Comparison of ENCODE assay signal across 8 cellular contexts in the genomic region with DNA sequence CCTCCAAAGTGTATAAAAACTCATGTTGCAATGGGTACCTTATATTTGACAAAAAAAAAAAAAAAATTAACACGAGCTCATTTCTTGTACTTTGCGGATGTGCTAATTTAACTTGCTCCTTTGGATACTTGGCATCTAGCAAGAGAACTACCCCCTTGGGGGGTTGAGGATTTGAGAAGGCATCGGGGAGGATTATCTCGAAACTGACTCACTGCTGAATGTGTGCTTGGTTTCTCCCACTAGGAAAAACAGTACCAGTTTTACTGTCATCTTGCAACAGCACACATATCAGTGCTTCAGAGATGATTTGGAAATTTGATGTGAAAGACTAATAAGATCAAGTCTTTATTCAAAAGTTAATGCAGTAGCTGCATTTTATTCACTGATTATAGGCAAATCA. TPM values are rescaled to one million over a fixed set of nuclear protein-coding genes. Genes with fewer than 3 reads are reported as not detected.
DNase-seq lines count a peak whose midpoint lies in the region; ATAC-seq and TF ChIP-seq lines count a peak whose summit lies in the region.

No MANE protein-coding gene starts in this region.

- peak; percentile 56 for DNase-seq in D341Med (ENCODE audit: low spot score)
- peak; percentile 16 for DNase-seq in NB4 (ENCODE audit: low read depth)
- peak; percentile 61 for DNase-seq in neural progenitor cell (ENCODE audit: low spot score)
- no peak for DNase-seq in NCI-H128 (lab: John Stamatoyannopoulos, UW; ENCODE audit: unreplicated experiment)
- DNase-seq in Ammon's horn (ENCODE audit: low spot score) = no peak
- DNase-seq in activated gamma-delta T cell treated with Interleukin-2 at 50 U/mL for 16 hours = no peak

- H3K9ac ChIP-seq in duodenal mucosa (ENCODE audit: low read depth in 1 of 2, low read length in 2 of 2) (peak overlapping the region in 1 of 2 donors; percentile 88), neural progenitor cell (peak overlapping the region; percentile 29)

- H3K4me1 Mint-ChIP-seq in neural progenitor cell = peaks cover 14% of the 10 kb centered on the region

- no peak for TF ChIP-seq CTCF in NB4 (IDR thresholded peaks at IDR 0.05; ENCODE audit: low read depth, low read length)
- no peak for TF ChIP-seq CTCF in neural progenitor cell (IDR thresholded peaks at IDR 0.05)

- H3K9me3 ChIP-seq in duodenal mucosa (ENCODE audit: control insufficient read depth in 1 of 2, low read length in 2 of 2) = no peaks in the 10 kb centered on the region
- H3K9me3 ChIP-seq in neural progenitor cell (ENCODE audit: low read depth) = no peaks in the 10 kb centered on the region

- H3K4me1 ChIP-seq in duodenal mucosa (ENCODE audit: control insufficient read depth in 1 of 2, insufficient read depth in 2 of 2, low read length in 2 of 2) (peaks cover 4 to 7% of the 10 kb centered on the region in 2 donors), neural progenitor cell (peaks cover 12% of the 10 kb centered on the region)

- H3K79me2 ChIP-seq in neural progenitor cell (ENCODE audit: low read depth) = peaks cover 15% of the 10 kb centered on the region

- H3K27ac ChIP-seq in duodenal mucosa (ENCODE audit: low read depth, low read length) (no peak overlapping the region), neural progenitor cell (no peak overlapping the region)

- H3K27me3 ChIP-seq in duodenal mucosa (ENCODE audit: control insufficient read depth in 1 of 2, insufficient read depth in 2 of 2, low read length in 2 of 2) (no peaks in the 10 kb centered on the region), neural progenitor cell (no peaks in the 10 kb centered on the region)

- no peak for TF ChIP-seq POLR2A in NB4 (IDR thresholded peaks at IDR 0.05; ENCODE audit: extremely low read depth, insufficient read length)

- no peaks in the 10 kb centered on the region for H3K9me3 Mint-ChIP-seq in neural progenitor cell

- H4K20me1 ChIP-seq in neural progenitor cell (ENCODE audit: low read depth) = no peaks in the 10 kb centered on the region

- no peak overlapping the region for H3K27ac Mint-ChIP-seq in neural progenitor cell

- no peaks in the 10 kb centered on the region for H3K27me3 Mint-ChIP-seq in neural progenitor cell (ENCODE audit: insufficient read depth, low read depth)

- H3K4me2 ChIP-seq in neural progenitor cell = peak overlapping the region; percentile 97

- H3K4me3 Mint-ChIP-seq in neural progenitor cell = peak overlapping the region; percentile 88

- peak overlapping the region; percentile 79 for H3K4me3 ChIP-seq in NB4 (ENCODE audit: low read depth, low read length)
- H3K4me3 ChIP-seq in duodenal mucosa (ENCODE audit: low read depth in 1 of 2, low read length in 2 of 2) = peak overlapping the region; percentile 86 to 97
- peak overlapping the region; percentile 69 for H3K4me3 ChIP-seq in neural progenitor cell

- H3K36me3 Mint-ChIP-seq in neural progenitor cell = peaks cover 12% of the 10 kb centered on the region

- H3F3A ChIP-seq in neural progenitor cell (ENCODE audit: low read depth) = peaks cover 26% of the 10 kb centered on the region

- ATAC-seq in HG03139 (IDR thresholded peaks at IDR 0.05; ENCODE audit: unreplicated experiment) = no peak

- H2AFZ ChIP-seq in neural progenitor cell (replicated peaks) = peak overlapping the region; percentile 79

- peaks cover 5 to 6% of the 10 kb centered on the region in 2 donors for H3K36me3 ChIP-seq in duodenal mucosa (ENCODE audit: control insufficient read depth in 1 of 2, insufficient read depth in 2 of 2, low read length in 2 of 2)
- H3K36me3 ChIP-seq in neural progenitor cell = peaks cover 4% of the 10 kb centered on the region

RNA-seq across cellular contexts. Expression of a gene that starts 0.9 kb away (rescaled TPM):
- 11.6 and 13.8 TPM in 2 replicates for total RNA-seq in neural progenitor cell (ENCODE audit: low replicate concordance)

RNA-seq across cellular contexts. Expression of a gene that starts 43.3 kb away (rescaled TPM):
- total RNA-seq in neural progenitor cell (ENCODE audit: low replicate concordance) = 80.4 and 89.5 TPM in 2 replicates

Comparison
In these comparisons a context has a peak if more than half of its experiments do, and no peak if none do; other contexts are left out.
1. DNase-seq: peak in D341Med (single experiment), NB4 (single experiment) and neural progenitor cell (single experiment); none in NCI-H128 (single experiment), Ammon's horn (single experiment) and activated gamma-delta T cell treated with Interleukin-2 at 50 U/mL for 16 hours (single experiment).
2. Peak in every context shown above with its lines, with median percentiles within 50 percentile points of each other: H3K4me3 ChIP-seq.